ENCODE assay signal across 9 cellular contexts in the genomic region with DNA sequence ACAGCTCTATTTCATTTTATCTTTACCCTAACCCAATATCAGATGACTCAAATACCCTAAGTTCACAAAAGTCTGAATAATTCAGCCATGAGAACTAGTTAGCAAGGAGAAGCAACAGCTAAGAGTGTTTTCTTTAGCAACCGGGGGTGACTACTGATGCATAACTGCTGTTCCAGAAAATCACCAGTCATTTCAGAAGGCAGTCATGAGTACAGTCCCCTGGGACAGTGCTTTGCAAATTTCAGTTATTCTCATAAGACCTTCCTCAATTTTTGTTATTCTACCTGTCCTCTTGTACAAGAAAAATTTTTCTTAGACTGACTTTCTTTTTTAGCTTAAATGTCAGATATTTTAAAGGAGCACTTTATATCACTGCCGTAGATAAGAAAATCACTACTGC. TPM values are rescaled to one million over a fixed set of nuclear protein-coding genes. Genes with fewer than 3 reads are reported as not detected.
DNase-seq lines count a peak whose midpoint lies in the region; ATAC-seq and TF ChIP-seq lines count a peak whose summit lies in the region.
"Had no signal": no experiment of that assay in that cellular context is flagged by ENCODE, and none has a peak within 500 bp of the region (broad histone marks: within the 10 kb centered on the region; RNA-seq: fewer than 3 reads in every experiment).

No MANE protein-coding gene starts in this region.

- no peak overlapping the region for H2BK12ac ChIP-seq in H9 (ENCODE audit: insufficient read length, low read depth, low read length)

- no peaks in the 10 kb centered on the region for H3K9me3 ChIP-seq in left ventricle myocardium inferior (replicated peaks)
- H3K9me3 ChIP-seq in H9 (ENCODE audit: control insufficient read depth, low read depth, low read length), result no peaks in the 10 kb centered on the region

- H3K56ac ChIP-seq in H9 (ENCODE audit: insufficient read length, low read depth, low read length), result no peak overlapping the region

- H3K27me3 Mint-ChIP-seq in osteocyte (ENCODE audit: unreplicated experiment), result no peaks in the 10 kb centered on the region
- no peaks in the 10 kb centered on the region for H3K27me3 Mint-ChIP-seq in Calu3 (ENCODE audit: unreplicated experiment)
- no peaks in the 10 kb centered on the region for H3K27me3 Mint-ChIP-seq in H9 (ENCODE audit: low read depth)

- DNase-seq in NCI-H69 (lab: John Stamatoyannopoulos, UW) (peak; percentile 66), osteocyte (ENCODE audit: extremely low spot score, unreplicated experiment) (no peak), hippocampal formation (lab: John Stamatoyannopoulos, UW) (no peak), Calu3 (no peak), left ventricle myocardium inferior (no peak), H9 (no peak)

- no peaks in the 10 kb centered on the region for H3K23me2 ChIP-seq in H9 (ENCODE audit: insufficient read length, low read depth, low read length, poor library complexity, severe bottlenecking)

- no CpG with 5 or more reads among the region's 2 CpGs for WGBS in H9 (ENCODE audit: extremely low coverage, insufficient read length, low lambda C conversion rate)

- no peak overlapping the region for H3K9ac ChIP-seq in H9 (ENCODE audit: extremely low read depth, insufficient read length, low read length)

- H2AK5ac ChIP-seq in H9 (ENCODE audit: insufficient read length, low read length), result no peak overlapping the region

- H2BK15ac ChIP-seq in H9 (ENCODE audit: low read depth, low read length), result no peak overlapping the region

- H3K27ac Mint-ChIP-seq in osteocyte (ENCODE audit: unreplicated experiment) (peak overlapping the region; percentile 32), Calu3 (ENCODE audit: unreplicated experiment) (no peak overlapping the region), H9 (no peak overlapping the region)

- H3K23ac ChIP-seq in H9 (ENCODE audit: insufficient read length, low read depth, low read length), result no peak overlapping the region

- H3K4me1 Mint-ChIP-seq in osteocyte (ENCODE audit: unreplicated experiment), result peaks cover 11% of the 10 kb centered on the region
- no peaks in the 10 kb centered on the region for H3K4me1 Mint-ChIP-seq in Calu3 (ENCODE audit: low read depth, unreplicated experiment)
- H3K4me1 Mint-ChIP-seq in H9, result no peaks in the 10 kb centered on the region

- H2BK5ac ChIP-seq in H9 (ENCODE audit: insufficient read length, low read length), result no peak overlapping the region

- H3K79me1 ChIP-seq in H9 (ENCODE audit: insufficient read depth, low read depth, low read length, poor library complexity, severe bottlenecking), result no peaks in the 10 kb centered on the region

- H2AFZ ChIP-seq in H9 (ENCODE audit: low read length), result no peak overlapping the region

- H4K8ac ChIP-seq in H9 (replicated peaks; ENCODE audit: insufficient read length, low read depth, low read length), result no peak overlapping the region

- no peaks in the 10 kb centered on the region for H3K9me3 Mint-ChIP-seq in osteocyte (ENCODE audit: unreplicated experiment)
- H3K9me3 Mint-ChIP-seq in Calu3 (ENCODE audit: low read depth, unreplicated experiment), result no peaks in the 10 kb centered on the region
- H3K9me3 Mint-ChIP-seq in H9, result no peaks in the 10 kb centered on the region

- H4K20me1 ChIP-seq in H9 (ENCODE audit: control insufficient read depth, insufficient read depth, insufficient read length), result no peaks in the 10 kb centered on the region

- CTCF ChIA-PET in Calu3 (lab: Charles Lee), result interaction anchor here (0.6 kb wide), 1 partner anchor 12 kb away, joined by 3 read pairs; no protein-coding TSS in a partner anchor

- no peak overlapping the region for H3K4ac ChIP-seq in H9 (ENCODE audit: low read depth, low read length)

- H3K14ac ChIP-seq in H9 (ENCODE audit: insufficient read depth, low read length), result no peak overlapping the region

- no peak overlapping the region for H3T11ph ChIP-seq in H9 (ENCODE audit: low read length)

- no peak overlapping the region for H3K4me3 Mint-ChIP-seq in osteocyte (ENCODE audit: unreplicated experiment)
- no peak overlapping the region for H3K4me3 Mint-ChIP-seq in Calu3 (ENCODE audit: low read depth, unreplicated experiment)
- H3K4me3 Mint-ChIP-seq in H9, result no peak overlapping the region

- H3K36me3 Mint-ChIP-seq in osteocyte (ENCODE audit: unreplicated experiment), result no peaks in the 10 kb centered on the region
- no peaks in the 10 kb centered on the region for H3K36me3 Mint-ChIP-seq in Calu3 (ENCODE audit: insufficient read depth, unreplicated experiment)
- H3K36me3 Mint-ChIP-seq in H9 (ENCODE audit: insufficient read depth in 1 of 3, low read depth in 3 of 3), result no peaks in the 10 kb centered on the region

- H3K27ac ChIP-seq in left ventricle myocardium inferior (replicated peaks) (no peak overlapping the region), H9 (ENCODE audit: insufficient read length, low read depth, low read length) (no peak overlapping the region)
- H3K27ac ChIP-seq: HL-60 had no signal

- no peak overlapping the region for H3K4me3 ChIP-seq in left ventricle myocardium inferior

- TF ChIP-seq CTCF in osteocyte (IDR thresholded peaks at IDR 0.05), result no peak
- no peak for TF ChIP-seq CTCF in Calu3 (IDR thresholded peaks at IDR 0.05; ENCODE audit: unreplicated experiment)
- no peak for TF ChIP-seq CTCF in left ventricle myocardium inferior (IDR thresholded peaks at IDR 0.05; ENCODE audit: borderline replicate concordance)
- TF ChIP-seq CTCF in H9 (conservative IDR thresholded peaks at IDR 0.05), result no peak

- H4K5ac ChIP-seq in H9 (ENCODE audit: insufficient read length, low read depth, low read length), result no peak overlapping the region

- no peak overlapping the region for H2BK120ac ChIP-seq in H9 (ENCODE audit: low read depth, low read length, poor library complexity, severe bottlenecking)

- ATAC-seq in GM19035 (IDR thresholded peaks at IDR 0.05; ENCODE audit: unreplicated experiment) (peak; percentile 98), HG02885 (IDR thresholded peaks at IDR 0.05; ENCODE audit: poor library complexity, unreplicated experiment) (peak; percentile 99)

- no peak overlapping the region for H2BK20ac ChIP-seq in H9 (ENCODE audit: low read depth, low read length, poor library complexity, severe bottlenecking)

- H3K79me2 ChIP-seq in H9 (ENCODE audit: insufficient read depth, low read length), result no peaks in the 10 kb centered on the region

- no TSS peak for BruUV-seq in Calu3 (replicated peaks; lab: Mats Ljungman, UMichigan)

- H3K27me3 ChIP-seq in left ventricle myocardium inferior (ENCODE audit: low read depth), result no peaks in the 10 kb centered on the region
- H3K27me3 ChIP-seq in H9 (ENCODE audit: insufficient read depth, low read length), result no peaks in the 10 kb centered on the region

- no peaks in the 10 kb centered on the region for H3K4me1 ChIP-seq in left ventricle myocardium inferior
- no peaks in the 10 kb centered on the region for H3K4me1 ChIP-seq in H9 (ENCODE audit: insufficient read depth, low read length)

- no peak overlapping the region for H3K18ac ChIP-seq in H9 (ENCODE audit: insufficient read length, low read depth, low read length)

- H4K91ac ChIP-seq in H9 (ENCODE audit: insufficient read length, low read depth, low read length), result no peak overlapping the region

- no peaks in the 10 kb centered on the region for H3K36me3 ChIP-seq in left ventricle myocardium inferior

- intact Hi-C loops in Calu3 (cut with micrococcal nuclease; ENCODE audit: unreplicated experiment), result no loop called here
- intact Hi-C loops in left ventricle myocardium inferior (cut with micrococcal nuclease), result no loop called here

- H3K4me2 ChIP-seq in H9 (ENCODE audit: insufficient read depth, insufficient read length, low read length), result no peak overlapping the region

RNA-seq across cellular contexts. Expression of a gene that starts 16.4 kb away (rescaled TPM):
- total RNA-seq in osteocyte, result 0.63 and 1.0 TPM in 2 replicates
- total RNA-seq in Calu3 (2022), result 6.4 and 7.9 TPM in 2 replicates
- total RNA-seq in left ventricle myocardium inferior, result 0.08 TPM
- total RNA-seq in H9 (2021), result 0.37 and 1.1 TPM in 2 replicates
